Comparison of ENCODE assay signal across 32 cellular contexts in genomic region chr4:17169699-17170098, GRCh38.
"Had no signal": no experiment of that assay in that cellular context is flagged by ENCODE, and none has a peak within 500 bp of the region (broad histone marks: within the 10 kb centered on the region; RNA-seq: fewer than 3 reads in every experiment).

No MANE protein-coding gene starts in this region.

- H2AFZ ChIP-seq: PC-9 had no signal

- H3K9me3 ChIP-seq: ascending aorta had no signal

- H3K36me3 ChIP-seq: ascending aorta, cardiac muscle cell, WERI-Rb-1 had no signal

- DNase-seq: activated CD4-positive, alpha-beta memory T cell treated with anti-CD3 and anti-CD28 coated beads, Interleukin-2, amount 10 ng/mL, durations not matched to agents 7 days and 5 days; activated CD4-positive, alpha-beta T cell treated with anti-CD3 and anti-CD28 coated beads for 1 hour; activated CD4-positive, alpha-beta T cell treated with anti-CD3 and anti-CD28 coated beads for 48 hours; activated CD4-positive, CD25-positive, alpha-beta regulatory T cell; activated CD8-positive, alpha-beta memory T cell treated with anti-CD3 and anti-CD28 coated beads for 24 hours; activated CD8-positive, alpha-beta memory T cell treated with anti-CD3 and anti-CD28 coated beads, Interleukin-2, amount 10 ng/mL, durations not matched to agents 7 days and 5 days; activated CD8-positive, alpha-beta memory T cell treated with anti-CD3 and anti-CD28 coated beads, Interleukin-2, amount 50 U/mL, for 48 hours; activated effector memory CD4-positive, alpha-beta T cell treated with Interleukin-2 at 50 U/mL for 16 hours; activated naive CD4-positive, alpha-beta T cell; activated naive CD4-positive, alpha-beta T cell treated with anti-CD3 and anti-CD28 coated beads, Interleukin-2, amount 50 U/mL, for 16 hours; activated naive CD8-positive, alpha-beta T cell treated with anti-CD3 and anti-CD28 coated beads for 36 hours; activated T-cell treated with anti-CD3 and anti-CD28 coated beads, Interleukin-2, amount 50 U/mL, for 48 hours; amygdala; KG1; MM.1S; MV-4-11; NCI-H1092; NCI-H1436 treated with DMSO at 0.1 percent for 48 hours; NCI-H1694 treated with DMSO at 0.1 percent for 48 hours; NCI-H2029 treated with DMSO at 0.1 percent for 48 hours; NCI-H2107; NCI-H2171; NCI-H510A; NCI-H526; NCI-H748 treated with DMSO at 0.1 percent for 48 hours; NK-92 treated with Interleukin-12 subunit alpha and Interleukin-12 subunit beta, amount 100 ng/mL, for 24 hours; PC-9; Right ventricle myocardium superior; T1000; WERI-Rb-1 had no signal

- H3K27me3 ChIP-seq: ascending aorta, cardiac muscle cell had no signal

- ATAC-seq: activated CD8-positive, alpha-beta memory T cell treated with anti-CD3 and anti-CD28 coated beads, Interleukin-2, amount 10 ng/mL, durations not matched to agents 7 days and 5 days had no signal

- H3K27ac ChIP-seq: cardiac muscle cell, PC-9, WERI-Rb-1 had no signal

- H3K4me3 ChIP-seq: cardiac muscle cell, PC-9 had no signal

- H3K4me2 ChIP-seq: PC-9 had no signal
